ENCODE assay signal across 8 cellular contexts in genomic region chr6:161748535-161749386, GRCh38.
DNase-seq lines count a peak whose midpoint lies in the region; ATAC-seq and TF ChIP-seq lines count a peak whose summit lies in the region.

No MANE protein-coding gene starts in this region.

- no peaks in the 10 kb centered on the region for H3K79me2 ChIP-seq in DOHH2 (ENCODE audit: control insufficient read depth, low read length)

- no peaks in the 10 kb centered on the region for H3K27me3 ChIP-seq in DOHH2 (ENCODE audit: control insufficient read depth, low read length)

- H4K20me1 ChIP-seq in DOHH2 (ENCODE audit: control insufficient read depth, insufficient read depth, low read depth, low read length): no peaks in the 10 kb centered on the region

- H3K36me3 ChIP-seq in DOHH2 (ENCODE audit: control insufficient read depth, low read length): no peaks in the 10 kb centered on the region

- TF ChIP-seq CTCF in DOHH2 (IDR thresholded peaks at IDR 0.05; ENCODE audit: low read depth, low read length, poor library complexity, severe bottlenecking): peak; percentile 54

- peak; percentile 33 to 53 for DNase-seq in activated CD4-positive, alpha-beta T cell treated with anti-CD3 and anti-CD28 coated beads, Interleukin-2, amount 50 U/mL, for 48 hours
- DNase-seq in inferior parietal cortex (ENCODE audit: extremely low spot score) (peak; percentile 69), substantia nigra (lab: John Stamatoyannopoulos, UW) (peak in 35 of 49 donors; percentile 3 to 72 (median 31))
- DNase-seq in natural killer cell treated with Interleukin-12 subunit alpha and Interleukin-12 subunit beta and Interleukin-15 and Interleukin-18, amount 100 ng/mL, for 72 hours (ENCODE audit: low spot score): no peak

- ATAC-seq in HG03159 (IDR thresholded peaks at IDR 0.05; ENCODE audit: unreplicated experiment): peak; percentile 46
- no peak for ATAC-seq in GM18907 (IDR thresholded peaks at IDR 0.05; ENCODE audit: unreplicated experiment)
- no peak for ATAC-seq in HG03135 (IDR thresholded peaks at IDR 0.05; ENCODE audit: unreplicated experiment)
- ATAC-seq in natural killer cell treated with Interleukin-12 subunit alpha and Interleukin-12 subunit beta and Interleukin-15 and Interleukin-18, amount 100 ng/mL, for 72 hours: no peak

- H3K4me1 Mint-ChIP-seq in natural killer cell treated with Interleukin-12 subunit alpha and Interleukin-12 subunit beta and Interleukin-15 and Interleukin-18, amount 100 ng/mL, for 72 hours (ENCODE audit: low read depth in 2 of 2): no peaks in the 10 kb centered on the region

- H3K9me2 ChIP-seq in DOHH2 (replicated peaks; ENCODE audit: control insufficient read depth, low read length): no peaks in the 10 kb centered on the region

- H3K4me2 ChIP-seq in DOHH2 (ENCODE audit: low read length): no peak overlapping the region

- peaks cover 0 to 5% of the 10 kb centered on the region in 2 donors for H3K27me3 Mint-ChIP-seq in natural killer cell treated with Interleukin-12 subunit alpha and Interleukin-12 subunit beta and Interleukin-15 and Interleukin-18, amount 100 ng/mL, for 72 hours

- no peak overlapping the region for H3K27ac ChIP-seq in DOHH2 (ENCODE audit: low read depth, low read length)
- H3K27ac ChIP-seq in substantia nigra (ENCODE audit: low read depth, low read length, poor library complexity, severe bottlenecking): no peak overlapping the region

- H3K4me3 Mint-ChIP-seq in natural killer cell treated with Interleukin-12 subunit alpha and Interleukin-12 subunit beta and Interleukin-15 and Interleukin-18, amount 100 ng/mL, for 72 hours: no peak overlapping the region

- no peaks in the 10 kb centered on the region for H3K9me3 Mint-ChIP-seq in natural killer cell treated with Interleukin-12 subunit alpha and Interleukin-12 subunit beta and Interleukin-15 and Interleukin-18, amount 100 ng/mL, for 72 hours

- no peaks in the 10 kb centered on the region for H3K4me1 ChIP-seq in DOHH2 (ENCODE audit: control insufficient read depth, low read length)

- H3K4me3 ChIP-seq in DOHH2 (ENCODE audit: low read length): no peak overlapping the region

- H3K9me3 ChIP-seq in DOHH2 (ENCODE audit: control insufficient read depth, insufficient read depth, low read length): no peaks in the 10 kb centered on the region

- H3K27ac Mint-ChIP-seq in natural killer cell treated with Interleukin-12 subunit alpha and Interleukin-12 subunit beta and Interleukin-15 and Interleukin-18, amount 100 ng/mL, for 72 hours: no peak overlapping the region

- no peaks in the 10 kb centered on the region for H3K36me3 Mint-ChIP-seq in natural killer cell treated with Interleukin-12 subunit alpha and Interleukin-12 subunit beta and Interleukin-15 and Interleukin-18, amount 100 ng/mL, for 72 hours

- H3F3A ChIP-seq in DOHH2 (ENCODE audit: control insufficient read depth, insufficient read depth): no peaks in the 10 kb centered on the region
